1 cellular context compared by ENCODE assay signal in the genomic region with DNA sequence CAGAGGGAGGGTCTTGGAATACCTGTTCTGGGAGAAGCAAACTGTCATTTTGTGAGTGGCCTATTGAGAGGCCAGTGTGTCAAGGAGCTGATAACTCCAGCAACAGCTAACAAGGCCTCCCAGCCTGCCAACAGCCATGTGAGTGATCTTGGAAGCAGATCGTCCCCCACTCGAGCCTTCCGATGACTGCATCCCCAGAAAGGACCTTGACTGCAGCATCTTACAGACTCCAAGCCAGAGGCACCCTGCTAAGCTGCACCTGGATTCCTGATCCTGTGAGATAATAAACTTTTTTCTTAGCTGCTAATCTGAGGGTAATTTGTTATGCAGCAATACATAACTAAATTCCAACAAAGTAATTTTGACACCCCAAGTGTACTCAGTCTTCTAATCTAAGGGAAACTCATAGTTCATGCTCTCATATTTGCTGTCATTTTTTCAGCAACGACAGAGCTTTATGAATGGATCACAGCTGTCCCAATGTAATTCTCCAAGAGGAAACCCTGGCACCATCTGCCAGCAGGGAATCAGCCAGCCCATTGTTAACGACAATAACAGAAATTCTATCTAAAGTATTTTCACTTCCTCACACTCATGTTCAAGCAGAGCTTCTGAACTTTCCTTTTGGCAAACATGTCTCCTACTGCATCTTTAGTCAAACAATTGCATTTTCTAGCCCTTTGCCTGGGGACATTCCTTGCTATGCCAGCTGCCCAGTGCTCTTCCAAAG.
TF ChIP-seq lines count a peak whose summit lies in the region.

No MANE protein-coding gene starts in this region.

TF ChIP-seq in GM23338, 12 proteins besides CTCF, POLR2A, EP300 and RAD21:
- no peak for TF ChIP-seq CREB1 (CRISPR knock-in tag; IDR thresholded peaks at IDR 0.05; ENCODE audit: low read depth)
